ENCODE assay signal across 1 cellular context in the genomic region with DNA sequence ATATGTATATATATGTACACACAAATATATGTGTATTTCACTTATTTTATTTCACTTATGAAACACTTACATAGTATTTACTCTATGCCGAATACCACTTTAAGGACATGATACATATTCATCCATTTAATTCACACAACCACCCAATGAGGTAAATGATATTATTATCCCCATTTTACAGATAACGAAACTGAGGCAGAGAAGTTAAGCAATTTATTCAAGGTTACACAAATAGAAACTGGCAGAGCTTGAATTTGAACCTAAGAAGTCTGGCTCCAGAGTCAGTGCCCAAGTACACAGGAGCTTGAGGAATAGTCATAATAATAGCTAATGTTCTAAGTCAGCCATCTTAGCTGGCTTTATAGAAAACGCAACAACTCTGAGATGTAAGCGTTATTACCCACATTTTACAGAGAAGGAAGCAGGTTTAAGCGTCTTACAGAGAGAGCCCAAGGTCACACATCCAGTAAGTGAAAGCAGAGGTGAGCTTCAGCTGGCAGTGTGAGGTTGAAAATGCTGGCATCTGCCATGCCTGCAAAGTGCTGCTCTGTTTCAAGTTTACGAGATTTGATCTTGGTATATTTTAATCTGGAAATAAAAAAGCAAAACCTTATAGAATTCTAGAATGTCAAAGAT.
TF ChIP-seq lines count a peak whose summit lies in the region.

No MANE protein-coding gene starts in this region.

TF ChIP-seq in HepG2, 621 proteins besides CTCF, POLR2A, EP300 and RAD21:
- TF ChIP-seq CBX1 (IDR thresholded peaks at IDR 0.05; ENCODE audit: low read depth) (no peak), TCF12 (IDR thresholded peaks at IDR 0.05) (no peak), TCF12 (CRISPR knock-in tag; IDR thresholded peaks at IDR 0.05) (no peak), ZNF331 (CRISPR knock-in tag; IDR thresholded peaks at IDR 0.05) (no peak), ZNF629 (CRISPR knock-in tag; conservative IDR thresholded peaks at IDR 0.05) (0 out of 2 replicates have a peak, but pooled peaks have one; percentile 27)
- TF ChIP-seq, protein P1, sequence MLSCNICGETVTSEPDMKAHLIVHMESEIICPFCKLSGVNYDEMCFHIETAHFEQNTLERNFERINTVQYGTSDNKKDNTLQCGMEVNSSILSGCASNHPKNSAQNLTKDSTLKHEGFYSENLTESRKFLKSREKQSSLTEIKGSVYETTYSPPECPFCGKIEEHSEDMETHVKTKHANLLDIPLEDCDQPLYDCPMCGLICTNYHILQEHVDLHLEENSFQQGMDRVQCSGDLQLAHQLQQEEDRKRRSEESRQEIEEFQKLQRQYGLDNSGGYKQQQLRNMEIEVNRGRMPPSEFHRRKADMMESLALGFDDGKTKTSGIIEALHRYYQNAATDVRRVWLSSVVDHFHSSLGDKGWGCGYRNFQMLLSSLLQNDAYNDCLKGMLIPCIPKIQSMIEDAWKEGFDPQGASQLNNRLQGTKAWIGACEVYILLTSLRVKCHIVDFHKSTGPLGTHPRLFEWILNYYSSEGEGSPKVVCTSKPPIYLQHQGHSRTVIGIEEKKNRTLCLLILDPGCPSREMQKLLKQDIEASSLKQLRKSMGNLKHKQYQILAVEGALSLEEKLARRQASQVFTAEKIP (CRISPR knock-in tag; IDR thresholded peaks at IDR 0.05; ENCODE audit: borderline replicate concordance): no peak
